ENCODE assay signal across 1 cellular context in genomic region chr20:16531485-16531884, GRCh38.
TF ChIP-seq lines count a peak whose summit lies in the region.

No MANE protein-coding gene starts in this region.

TF ChIP-seq in HCT116, 20 proteins besides CTCF, POLR2A, EP300 and RAD21 (continued from another document):
- TF ChIP-seq REST (IDR thresholded peaks at IDR 0.05; ENCODE audit: low read depth) (no peak), POLR2AphosphoS5 (IDR thresholded peaks at IDR 0.05; ENCODE audit: low read depth, low read length) (no peak), SRF (IDR thresholded peaks at IDR 0.05; ENCODE audit: low read depth) (no peak), MAX (IDR thresholded peaks at IDR 0.05) (no peak), SP1 (IDR thresholded peaks at IDR 0.05; ENCODE audit: low read depth) (no peak), EGR1 (IDR thresholded peaks at IDR 0.05; ENCODE audit: low read depth) (no peak), JUND (IDR thresholded peaks at IDR 0.05) (no peak), ZNF274 (IDR thresholded peaks at IDR 0.05; ENCODE audit: low read depth, low read length) (no peak), ZFX (IDR thresholded peaks at IDR 0.05) (no peak), CEBPB (IDR thresholded peaks at IDR 0.05; ENCODE audit: low read depth) (no peak), CBX3 (IDR thresholded peaks at IDR 0.05; ENCODE audit: low read depth) (no peak)
- TF ChIP-seq, protein P1, sequence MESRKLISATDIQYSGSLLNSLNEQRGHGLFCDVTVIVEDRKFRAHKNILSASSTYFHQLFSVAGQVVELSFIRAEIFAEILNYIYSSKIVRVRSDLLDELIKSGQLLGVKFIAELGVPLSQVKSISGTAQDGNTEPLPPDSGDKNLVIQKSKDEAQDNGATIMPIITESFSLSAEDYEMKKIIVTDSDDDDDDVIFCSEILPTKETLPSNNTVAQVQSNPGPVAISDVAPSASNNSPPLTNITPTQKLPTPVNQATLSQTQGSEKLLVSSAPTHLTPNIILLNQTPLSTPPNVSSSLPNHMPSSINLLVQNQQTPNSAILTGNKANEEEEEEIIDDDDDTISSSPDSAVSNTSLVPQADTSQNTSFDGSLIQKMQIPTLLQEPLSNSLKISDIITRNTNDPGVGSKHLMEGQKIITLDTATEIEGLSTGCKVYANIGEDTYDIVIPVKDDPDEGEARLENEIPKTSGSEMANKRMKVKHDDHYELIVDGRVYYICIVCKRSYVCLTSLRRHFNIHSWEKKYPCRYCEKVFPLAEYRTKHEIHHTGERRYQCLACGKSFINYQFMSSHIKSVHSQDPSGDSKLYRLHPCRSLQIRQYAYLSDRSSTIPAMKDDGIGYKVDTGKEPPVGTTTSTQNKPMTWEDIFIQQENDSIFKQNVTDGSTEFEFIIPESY (IDR thresholded peaks at IDR 0.05; ENCODE audit: extremely low read depth, insufficient replicate concordance, low read length) = no peak
